In the genomic region with DNA sequence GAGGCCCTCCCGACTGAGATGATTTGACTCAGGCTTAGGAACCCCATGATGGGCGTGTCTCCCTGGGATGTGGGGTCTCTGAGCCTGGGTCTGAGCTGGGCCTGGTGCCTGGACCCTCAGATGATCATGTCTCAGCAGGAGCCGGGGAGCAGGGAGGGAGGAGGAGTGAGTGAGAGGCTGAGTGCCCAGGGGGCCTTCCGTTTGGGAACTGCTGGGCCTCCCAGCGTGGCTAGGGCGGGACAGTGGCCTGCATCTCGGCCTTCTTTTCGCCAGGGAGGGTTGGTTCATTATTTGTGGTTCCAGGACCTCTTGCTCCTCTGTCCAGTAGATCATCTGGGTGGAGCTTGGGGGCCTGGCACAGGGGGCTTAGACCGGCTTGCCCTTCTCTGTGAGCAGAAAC, we compare ENCODE assay signal across 24 cellular contexts. TPM values are rescaled to one million over a fixed set of nuclear protein-coding genes. Genes with fewer than 3 reads are reported as not detected.
DNase-seq lines count a peak whose midpoint lies in the region; ATAC-seq, FAIRE-seq and TF ChIP-seq lines count a peak whose summit lies in the region.
"Had no signal": no experiment of that assay in that cellular context is flagged by ENCODE, and none has a peak within 500 bp of the region (broad histone marks: within the 10 kb centered on the region; RNA-seq: fewer than 3 reads in every experiment).

No MANE protein-coding gene starts in this region.

- intact Hi-C loops in pancreas (cut with DNase I) (no loop called here), Caco-2 (cut with micrococcal nuclease; ENCODE audit: unreplicated experiment) (no loop called here)

- H3K27me3 Mint-ChIP-seq in GM23338 (ENCODE audit: insufficient read depth, low read depth, poor library complexity) (peaks cover 26% of the 10 kb centered on the region), Caco-2 (ENCODE audit: insufficient read depth, unreplicated experiment) (peaks cover 10% of the 10 kb centered on the region)

- H2AFZ ChIP-seq in GM23338 (no peak overlapping the region), osteoblast (ENCODE audit: low read length) (no peak overlapping the region)

- H3K27me3 ChIP-seq in GM23338 (ENCODE audit: insufficient read depth) (no peaks in the 10 kb centered on the region), adipocyte (replicated peaks; ENCODE audit: control insufficient read depth, insufficient read depth, low read length) (no peaks in the 10 kb centered on the region), osteoblast (ENCODE audit: insufficient read depth, low read length) (no peaks in the 10 kb centered on the region), pancreas (peaks cover 0 to 5% (median 0%) of the 10 kb centered on the region in 4 donors), Caco-2 (replicated peaks; ENCODE audit: control insufficient read depth, insufficient read depth, low read length) (no peaks in the 10 kb centered on the region; the same call in 1 of the 2 replicates)

- H3K4me1 ChIP-seq in GM23338 (ENCODE audit: insufficient read depth): peaks cover 9% of the 10 kb centered on the region; the same call in 1 of the 2 replicates
- H3K4me1 ChIP-seq in adipocyte (ENCODE audit: control insufficient read depth, insufficient read depth, low read length): peaks cover 16% of the 10 kb centered on the region
- H3K4me1 ChIP-seq in osteoblast (ENCODE audit: insufficient read depth, low read length): peaks cover 42% of the 10 kb centered on the region
- H3K4me1 ChIP-seq in pancreas: no peaks in the 10 kb centered on the region
- H3K4me1 ChIP-seq in Caco-2: no peaks in the 10 kb centered on the region

- no peaks in the 10 kb centered on the region for H3K79me2 ChIP-seq in GM23338 (replicated peaks; ENCODE audit: insufficient read depth)
- H3K79me2 ChIP-seq in osteoblast (ENCODE audit: insufficient read depth, low read length): peaks cover 65% of the 10 kb centered on the region

- TF ChIP-seq CTCF in GM23338 (conservative IDR thresholded peaks at IDR 0.05; ENCODE audit: low read depth in 2 of 2): no peak
- TF ChIP-seq CTCF in osteoblast (IDR thresholded peaks at IDR 0.05; ENCODE audit: extremely low read depth, low read depth, low read length): no peak
- TF ChIP-seq CTCF in pancreas (IDR thresholded peaks at IDR 0.05): no peak
- TF ChIP-seq CTCF in Caco-2 (IDR thresholded peaks at IDR 0.05; ENCODE audit: insufficient read depth in 1 of 2, low read depth in 1 of 2, low read length in 1 of 2, severe bottlenecking in 1 of 2, unreplicated experiment in 1 of 2): no peak

- peak overlapping the region; percentile 81; the same call in 1 of the 2 replicates for H3K27ac Mint-ChIP-seq in GM23338
- H3K27ac Mint-ChIP-seq in Caco-2 (ENCODE audit: unreplicated experiment): no peak overlapping the region
- H3K27ac Mint-ChIP-seq: CD8-positive, alpha-beta T cell had no signal

- H3K36me3 Mint-ChIP-seq in GM23338 (ENCODE audit: low read depth): no peaks in the 10 kb centered on the region
- H3K36me3 Mint-ChIP-seq in Caco-2 (ENCODE audit: insufficient read depth, unreplicated experiment): no peaks in the 10 kb centered on the region
- H3K36me3 Mint-ChIP-seq: CD8-positive, alpha-beta T cell had no signal

- no peak overlapping the region for H3K4me2 ChIP-seq in GM23338
- no peak overlapping the region for H3K4me2 ChIP-seq in osteoblast (ENCODE audit: insufficient read depth, low read length)

- H3K4me1 Mint-ChIP-seq in GM23338: peaks cover 14% of the 10 kb centered on the region
- H3K4me1 Mint-ChIP-seq in Caco-2 (ENCODE audit: low read depth, unreplicated experiment): no peaks in the 10 kb centered on the region

- 77 to 88% methylated on average over 9 of the region's 9 CpGs for WGBS in pancreas, 2 donors

- CTCF ChIA-PET in Caco-2 (lab: Charles Lee): no interaction called here

- no peaks in the 10 kb centered on the region for H4K20me1 ChIP-seq in GM23338 (replicated peaks; ENCODE audit: insufficient read depth)
- H4K20me1 ChIP-seq in osteoblast (ENCODE audit: insufficient read depth, low read length): peaks cover 55% of the 10 kb centered on the region

- H3K27ac ChIP-seq in GM23338 (ENCODE audit: low read depth): no peak overlapping the region
- no peak overlapping the region for H3K27ac ChIP-seq in osteoblast (ENCODE audit: low read depth, low read length)
- H3K27ac ChIP-seq in pancreas: no peak overlapping the region
- H3K27ac ChIP-seq: Peyer's patch had no signal

- H3K4me3 ChIP-seq in GM23338: no peak overlapping the region
- no peak overlapping the region for H3K4me3 ChIP-seq in adipocyte (ENCODE audit: low read length)
- H3K4me3 ChIP-seq in osteoblast (ENCODE audit: insufficient read depth, low read length): no peak overlapping the region
- H3K4me3 ChIP-seq in pancreas: no peak overlapping the region
- no peak overlapping the region for H3K4me3 ChIP-seq in Caco-2 (ENCODE audit: low read depth, low read length)
- H3K4me3 ChIP-seq: Peyer's patch had no signal

- H3K36me3 ChIP-seq in GM23338 (ENCODE audit: insufficient read depth) (no peaks in the 10 kb centered on the region), adipocyte (ENCODE audit: control insufficient read depth, insufficient read depth, low read length, severe bottlenecking) (no peaks in the 10 kb centered on the region), osteoblast (ENCODE audit: insufficient read depth, low read length) (peaks cover 7% of the 10 kb centered on the region), pancreas (no peaks in the 10 kb centered on the region), Caco-2 (ENCODE audit: control insufficient read depth, insufficient read depth, low read length) (no peaks in the 10 kb centered on the region)
- H3K36me3 ChIP-seq: Peyer's patch had no signal

- POLR2A ChIA-PET in Caco-2 (lab: Charles Lee): interaction anchor here (0.6 kb wide), 2 partner anchors 10 to 45 kb away, joined by 3 read pairs; partner anchors contain the start of gene NTMT1

- BruUV-seq in Caco-2 (replicated peaks; lab: Mats Ljungman, UMichigan): no TSS peak

- no peak for FAIRE-seq in pancreas (lab: Jason Lieb, UNC)
- FAIRE-seq: G401.6, GM12892, HepG2 had no signal

- peak overlapping the region; percentile 28 for H3K9ac ChIP-seq in adipocyte (ENCODE audit: low read length)

- no peaks in the 10 kb centered on the region for H3K9me2 ChIP-seq in GM23338 (ENCODE audit: insufficient read depth)

- no peaks in the 10 kb centered on the region for H3F3A ChIP-seq in GM23338 (replicated peaks; ENCODE audit: low read depth)

- ATAC-seq in GM23338: no peak
- no peak for ATAC-seq in pancreas
- no peak for ATAC-seq in HG02642 (IDR thresholded peaks at IDR 0.05; ENCODE audit: poor library complexity, unreplicated experiment)
- ATAC-seq: CD8-positive, alpha-beta T cell; HepG2 had no signal

- no peak for DNase-seq in GM23338 (ENCODE audit: low spot score)
- no peak for DNase-seq in adipocyte (ENCODE audit: low read depth)
- peak; percentile 85 for DNase-seq in osteoblast (ENCODE audit: insufficient read length, low spot score, missing footprints)
- no peak for DNase-seq in pancreas
- no peak for DNase-seq in Caco-2
- DNase-seq in stimulated activated CD4-positive, alpha-beta T cell treated with anti-CD3 and anti-CD28 coated beads, Interleukin-2, amount 100 ng/mL, for 24 hours: no peak
- DNase-seq: ACHN; C1 segment of cervical spinal cord; Calu3; CD8-positive, alpha-beta T cell; H7; KBM-7; NCI-H1105 treated with DMSO at 0.1 percent for 48 hours; NCI-H2029 treated with DMSO at 0.1 percent for 48 hours; NCI-H226; NCI-H524; NCI-H774; Peyer's patch had no signal

- H3K4me3 Mint-ChIP-seq in GM23338 (no peak overlapping the region), Caco-2 (ENCODE audit: unreplicated experiment) (no peak overlapping the region)
- H3K4me3 Mint-ChIP-seq: CD8-positive, alpha-beta T cell had no signal

- H3K9me3 Mint-ChIP-seq in GM23338 (no peaks in the 10 kb centered on the region), Caco-2 (ENCODE audit: unreplicated experiment) (no peaks in the 10 kb centered on the region)
- H3K9me3 Mint-ChIP-seq: CD8-positive, alpha-beta T cell had no signal

- H3K9me3 ChIP-seq in adipocyte (ENCODE audit: control insufficient read depth, low read length) (no peaks in the 10 kb centered on the region), osteoblast (ENCODE audit: low read depth, low read length) (no peaks in the 10 kb centered on the region), pancreas (no peaks in the 10 kb centered on the region), Caco-2 (no peaks in the 10 kb centered on the region)
- H3K9me3 ChIP-seq: Peyer's patch had no signal

TF ChIP-seq in GM23338, 12 proteins besides CTCF, POLR2A, EP300 and RAD21 (continues in another document):
- TF ChIP-seq JUNB (IDR thresholded peaks at IDR 0.05; ENCODE audit: unreplicated experiment) (no peak), ZNF114 (CRISPR knock-in tag; IDR thresholded peaks at IDR 0.05) (no peak), EZH2 (IDR thresholded peaks at IDR 0.05; ENCODE audit: low read depth, unreplicated experiment) (no peak)

RNA-seq across cellular contexts. Expression of gene PRRX2, which starts 5.6 kb away (rescaled TPM):
- 4.5 and 8.3 TPM in 2 replicates for total RNA-seq in GM23338 (2014; rRNA removed; shearing (Covaris generic))
- polyA plus RNA-seq in GM23338 (2016; fragmentation: Nextera tagmentation; extraction: Ambion mirVana) (5.6 and 5.8 TPM in 2 replicates), pancreas (1 to 10 TPM; 1.2 to 1.9 TPM)
- total RNA-seq in osteoblast (27.5 and 34.8 TPM in 2 replicates), pancreas (1 to 10 TPM in 1 of 6 donors, under 1 TPM in 4, not detected in 1; 0.16 to 2.0 (median 0.38) TPM), Caco-2 (2022) (not detected in 2 replicates)
- total RNA-seq: Calu3; CD8-positive, alpha-beta T cell; HepG2; OCI-LY7 had no signal

RNA-seq across cellular contexts. Expression of gene ASB6, which starts 29.1 kb away (rescaled TPM):
- 15.6 and 19.8 TPM in 2 replicates for total RNA-seq in GM23338 (2014; rRNA removed; shearing (Covaris generic))
- polyA plus RNA-seq in GM23338 (2016; fragmentation: Nextera tagmentation; extraction: Ambion mirVana): 8.8 and 9.7 TPM in 2 replicates
- 21.0 and 23.9 TPM in 2 replicates for total RNA-seq in osteoblast
- total RNA-seq in pancreas: 10 to 100 TPM in 1 of 6 donors, 1 to 10 TPM in 5; 6.3 to 13.1 (median 8.3) TPM
- 10 to 100 TPM; 21.2 to 23.7 TPM for polyA plus RNA-seq in pancreas
- 17.4 and 18.1 TPM in 2 replicates for total RNA-seq in Caco-2 (2022)

RNA-seq across cellular contexts. Expression of gene NTMT1, which starts 45.1 kb away (rescaled TPM):
- 44.2 and 59.4 TPM in 2 replicates for total RNA-seq in GM23338 (2014; rRNA removed; shearing (Covaris generic))
- 97.4 and 108 TPM in 2 replicates for polyA plus RNA-seq in GM23338 (2016; fragmentation: Nextera tagmentation; extraction: Ambion mirVana)
- total RNA-seq in osteoblast: 26.4 and 28.6 TPM in 2 replicates
- total RNA-seq in pancreas: 10 to 100 TPM; 11.3 to 19.4 (median 15.4) TPM
- polyA plus RNA-seq in pancreas: 10 to 100 TPM; 19.5 to 29.0 TPM
- 44.1 and 51.6 TPM in 2 replicates for total RNA-seq in Caco-2 (2022)

RNA-seq across cellular contexts. Expression of gene C9orf50, which starts 50.2 kb away (rescaled TPM):
- total RNA-seq in GM23338 (2014; rRNA removed; shearing (Covaris generic)): not detected in 2 replicates
- polyA plus RNA-seq in GM23338 (2016; fragmentation: Nextera tagmentation; extraction: Ambion mirVana) (not detected in 2 replicates), pancreas (not detected)
- total RNA-seq in osteoblast (under 0.01 and 0.36 TPM in 2 replicates), pancreas (not detected), Caco-2 (2022) (not detected in 2 replicates)
- total RNA-seq: Calu3, Daoy, H7, HepG2, OCI-LY7, Peyer's patch had no signal
- polyA plus RNA-seq: HepG2 had no signal
